ENCODE assay signal across 1 cellular context in genomic region chr6:90403489-90404381, GRCh38.
TF ChIP-seq lines count a peak whose summit lies in the region.

No MANE protein-coding gene starts in this region.

TF ChIP-seq in HepG2, 621 proteins besides CTCF, POLR2A, EP300 and RAD21 (continued from another document):
- TF ChIP-seq GLMP (CRISPR knock-in tag; IDR thresholded peaks at IDR 0.05; ENCODE audit: borderline replicate concordance), result no peak
- no peak for TF ChIP-seq SIX1 (CRISPR knock-in tag; IDR thresholded peaks at IDR 0.05; ENCODE audit: borderline replicate concordance)
- TF ChIP-seq ZNF629 (CRISPR knock-in tag; conservative IDR thresholded peaks at IDR 0.05), result no peak
- no peak for TF ChIP-seq TRAFD1 (CRISPR knock-in tag; IDR thresholded peaks at IDR 0.05; ENCODE audit: borderline replicate concordance)
- TF ChIP-seq MZF1 (CRISPR knock-in tag; IDR thresholded peaks at IDR 0.05; ENCODE audit: borderline replicate concordance), result no peak
- TF ChIP-seq ZNF768 (CRISPR knock-in tag; IDR thresholded peaks at IDR 0.05), result peak; percentile 59; the same call in 1 of the 2 replicates
- TF ChIP-seq CREBL2 (CRISPR knock-in tag; IDR thresholded peaks at IDR 0.05; ENCODE audit: borderline replicate concordance), result no peak
- no peak for TF ChIP-seq MAFG (CRISPR knock-in tag; IDR thresholded peaks at IDR 0.05)
- no peak for TF ChIP-seq FOXP4 (CRISPR knock-in tag; IDR thresholded peaks at IDR 0.05)
